Comparison of ENCODE assay signal across 17 cellular contexts in the genomic region with DNA sequence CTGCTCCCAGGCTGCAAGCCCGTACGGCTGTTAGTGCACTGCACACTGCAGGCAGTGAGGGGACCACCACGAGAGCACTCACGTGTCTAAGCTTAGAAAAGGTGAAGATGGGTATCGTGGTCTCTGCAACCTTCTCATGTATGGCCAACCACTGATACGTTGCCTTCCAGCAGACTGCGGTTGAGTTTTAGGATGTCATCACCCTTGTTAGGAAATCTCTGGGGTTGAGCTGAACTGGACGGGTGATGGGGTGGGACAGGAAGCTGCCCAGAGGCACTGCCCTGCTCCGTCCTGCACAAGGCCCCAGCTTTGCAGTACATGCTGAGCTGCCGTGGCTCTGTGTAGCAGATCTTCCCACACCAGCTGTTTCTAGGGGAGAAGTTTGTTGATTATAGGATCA. TPM values are rescaled to one million over a fixed set of nuclear protein-coding genes. Genes with fewer than 3 reads are reported as not detected.
DNase-seq lines count a peak whose midpoint lies in the region; ATAC-seq and TF ChIP-seq lines count a peak whose summit lies in the region.
"Had no signal": no experiment of that assay in that cellular context is flagged by ENCODE, and none has a peak within 500 bp of the region (broad histone marks: within the 10 kb centered on the region; RNA-seq: fewer than 3 reads in every experiment).

No MANE protein-coding gene starts in this region.

- no peak for ATAC-seq in CD8-positive, alpha-beta T cell
- ATAC-seq in naive thymus-derived CD4-positive, alpha-beta T cell, result peak; percentile 75
- ATAC-seq in SK-N-SH treated with all-trans-retinoic acid at 6 μM for 48 hours (no peak), GM21526 (IDR thresholded peaks at IDR 0.05; ENCODE audit: low FRiP score, unreplicated experiment) (no peak)
- ATAC-seq: T-helper 17 cell had no signal

- H3K27me3 Mint-ChIP-seq in CD8-positive, alpha-beta T cell (ENCODE audit: low read depth), result no peaks in the 10 kb centered on the region
- H3K27me3 Mint-ChIP-seq in naive thymus-derived CD4-positive, alpha-beta T cell, result no peaks in the 10 kb centered on the region
- H3K27me3 Mint-ChIP-seq: activated naive CD4-positive, alpha-beta T cell treated with anti-CD3 and anti-CD28 coated beads, Interleukin-2, amount 50 U/mL, for 24 hours; T-helper 17 cell had no signal

- TF ChIP-seq CTCF in CD8-positive, alpha-beta T cell (IDR thresholded peaks at IDR 0.05), result no peak

- H3K36me3 Mint-ChIP-seq in CD8-positive, alpha-beta T cell, result peaks cover 27% of the 10 kb centered on the region
- H3K36me3 Mint-ChIP-seq in naive thymus-derived CD4-positive, alpha-beta T cell, result peaks cover 5 to 22% (median 20%) of the 10 kb centered on the region in 5 donors

- intact Hi-C loops in CD8-positive, alpha-beta T cell (cut with DNase I, micrococcal nuclease), result no loop called here
- intact Hi-C loops in naive thymus-derived CD4-positive, alpha-beta T cell (cut with micrococcal nuclease), result no loop called here

- H3K4me3 Mint-ChIP-seq in CD8-positive, alpha-beta T cell, result peak overlapping the region; percentile 8
- H3K4me3 Mint-ChIP-seq in naive thymus-derived CD4-positive, alpha-beta T cell, result no peak overlapping the region
- H3K4me3 Mint-ChIP-seq: activated naive CD4-positive, alpha-beta T cell treated with anti-CD3 and anti-CD28 coated beads, Interleukin-2, amount 50 U/mL, for 24 hours; T-helper 17 cell had no signal

- H3K27ac ChIP-seq in CD8-positive, alpha-beta T cell (ENCODE audit: low read depth, low read length), result no peak overlapping the region
- H3K27ac ChIP-seq in naive thymus-derived CD4-positive, alpha-beta T cell (ENCODE audit: low read depth, low read length), result no peak overlapping the region
- H3K27ac ChIP-seq: Peyer's patch had no signal

- H3K4me3 ChIP-seq in CD8-positive, alpha-beta T cell (ENCODE audit: low read depth, low read length), result no peak overlapping the region
- H3K4me3 ChIP-seq in naive thymus-derived CD4-positive, alpha-beta T cell (ENCODE audit: low read length), result no peak overlapping the region
- H3K4me3 ChIP-seq: Peyer's patch had no signal

- H3K9me3 Mint-ChIP-seq in CD8-positive, alpha-beta T cell, result no peaks in the 10 kb centered on the region
- H3K9me3 Mint-ChIP-seq in naive thymus-derived CD4-positive, alpha-beta T cell, result peaks cover 0 to 6% (median 0%) of the 10 kb centered on the region in 11 donors
- H3K9me3 Mint-ChIP-seq: activated naive CD4-positive, alpha-beta T cell treated with anti-CD3 and anti-CD28 coated beads, Interleukin-2, amount 50 U/mL, for 24 hours had no signal

- peaks cover 69% of the 10 kb centered on the region for H3K4me1 ChIP-seq in CD8-positive, alpha-beta T cell (ENCODE audit: insufficient read depth, low read length)
- peaks cover 31 to 41% of the 10 kb centered on the region in 2 donors for H3K4me1 ChIP-seq in naive thymus-derived CD4-positive, alpha-beta T cell (ENCODE audit: control insufficient read depth in 2 of 2, insufficient read depth in 2 of 2, low read length in 2 of 2)
- H3K4me1 ChIP-seq: BE2C, Peyer's patch had no signal

- no peaks in the 10 kb centered on the region for H3K36me3 ChIP-seq in CD8-positive, alpha-beta T cell (ENCODE audit: insufficient read depth, low read length)
- peaks cover 0 to 13% (median 0%) of the 10 kb centered on the region in 3 experiments for H3K36me3 ChIP-seq in naive thymus-derived CD4-positive, alpha-beta T cell (ENCODE audit: control insufficient read depth in 2 of 3, insufficient read depth in 3 of 3, low read length in 3 of 3)
- H3K36me3 ChIP-seq: BE2C had no signal

- no peak for DNase-seq in CD8-positive, alpha-beta T cell
- DNase-seq in Kasumi-1 (lab: John Stamatoyannopoulos, UW), result peak; percentile 72 to 88
- peak; percentile 75 for DNase-seq in amniotic epithelial cell (ENCODE audit: low read depth)
- no peak for DNase-seq in naive thymus-derived CD4-positive, alpha-beta T cell
- no peak for DNase-seq in SW 1271 (lab: John Stamatoyannopoulos, UW)
- DNase-seq: activated CD4-positive, CD25-positive, alpha-beta regulatory T cell treated with anti-CD3 and anti-CD28 coated beads, Interleukin-2, amount 50 U/mL, for 72 hours; activated T-cell treated with anti-CD3 and anti-CD28 coated beads for 4 hours; BE2C; DMS79; effector memory CD4-positive, alpha-beta T cell; NCI-H526 treated with DMSO at 0.1 percent for 48 hours; Peyer's patch; stimulated activated CD4-positive, alpha-beta T cell treated with anti-CD3 and anti-CD28 coated beads, Interleukin-2, amount 100 ng/mL, for 24 hours; T-helper 17 cell had no signal

- CTCF ChIA-PET in CD8-positive, alpha-beta T cell (lab: Charles Lee), result interaction anchor here (1.1 to 3.7 kb wide), 6 partner anchors 12 to 191 kb away, joined by 3 to 34 read pairs (median 12); no protein-coding TSS in a partner anchor
- CTCF ChIA-PET in naive thymus-derived CD4-positive, alpha-beta T cell (lab: Charles Lee), result interaction anchor here (1.7 to 4.2 kb wide), 2 partner anchors 11 to 23 kb away, joined by 6 to 25 read pairs; no protein-coding TSS in a partner anchor

- POLR2A ChIA-PET in CD8-positive, alpha-beta T cell (lab: Charles Lee), result interaction anchor here (0.6 to 1.2 kb wide), 2 partner anchors 13 to 18 kb away, joined by 3 read pairs; no protein-coding TSS in a partner anchor
- POLR2A ChIA-PET in naive thymus-derived CD4-positive, alpha-beta T cell (lab: Charles Lee), result interaction anchor here (0.6 to 0.8 kb wide), 2 partner anchors 96 to 1179 kb away, joined by 3 to 4 read pairs; no protein-coding TSS in a partner anchor

- H3K27ac Mint-ChIP-seq in CD8-positive, alpha-beta T cell, result peak overlapping the region; percentile 85
- H3K27ac Mint-ChIP-seq in naive thymus-derived CD4-positive, alpha-beta T cell, result peak overlapping the region in 6 of 9 donors; percentile 29 to 72 (median 63)
- H3K27ac Mint-ChIP-seq: activated naive CD4-positive, alpha-beta T cell treated with anti-CD3 and anti-CD28 coated beads, Interleukin-2, amount 50 U/mL, for 24 hours; T-helper 17 cell had no signal

- H3K27me3 ChIP-seq in CD8-positive, alpha-beta T cell (ENCODE audit: insufficient read depth, low read length), result no peaks in the 10 kb centered on the region
- no peaks in the 10 kb centered on the region for H3K27me3 ChIP-seq in naive thymus-derived CD4-positive, alpha-beta T cell (ENCODE audit: control insufficient read depth in 2 of 2, insufficient read depth in 2 of 2, low read length in 2 of 2)
- H3K27me3 ChIP-seq: BE2C, Peyer's patch had no signal

- H3K4me1 Mint-ChIP-seq in CD8-positive, alpha-beta T cell (ENCODE audit: low read depth), result peaks cover 32% of the 10 kb centered on the region
- H3K4me1 Mint-ChIP-seq in naive thymus-derived CD4-positive, alpha-beta T cell, result peaks cover 3 to 29% (median 26%) of the 10 kb centered on the region in 7 donors

- no peaks in the 10 kb centered on the region for H3K9me3 ChIP-seq in CD8-positive, alpha-beta T cell (ENCODE audit: low read length)
- no peaks in the 10 kb centered on the region for H3K9me3 ChIP-seq in naive thymus-derived CD4-positive, alpha-beta T cell (ENCODE audit: control insufficient read depth in 2 of 3, low read length in 3 of 3)
- H3K9me3 ChIP-seq: Peyer's patch had no signal

TF ChIP-seq in SK-N-SH treated with all-trans-retinoic acid at 6 μM for 48 hours, 23 proteins besides CTCF, POLR2A, EP300 and RAD21:
- no peak for TF ChIP-seq ZNF8 (CRISPR knock-in tag; IDR thresholded peaks at IDR 0.05)
- TF ChIP-seq OSR1 (CRISPR knock-in tag; IDR thresholded peaks at IDR 0.05), result no peak
- TF ChIP-seq ESRRG (CRISPR knock-in tag; IDR thresholded peaks at IDR 0.05), result no peak
- TF ChIP-seq ZC3H10 (CRISPR knock-in tag; IDR thresholded peaks at IDR 0.05), result no peak
- no peak for TF ChIP-seq BACH2 (CRISPR knock-in tag; IDR thresholded peaks at IDR 0.05; ENCODE audit: borderline replicate concordance)
- TF ChIP-seq ISL1 (CRISPR knock-in tag; IDR thresholded peaks at IDR 0.05), result no peak
- TF ChIP-seq CSDC2 (CRISPR knock-in tag; IDR thresholded peaks at IDR 0.05), result no peak
- no peak for TF ChIP-seq ZFP3 (CRISPR knock-in tag; IDR thresholded peaks at IDR 0.05)
- TF ChIP-seq PPARA (CRISPR knock-in tag; IDR thresholded peaks at IDR 0.05; ENCODE audit: borderline replicate concordance), result no peak
- TF ChIP-seq, protein P1, sequence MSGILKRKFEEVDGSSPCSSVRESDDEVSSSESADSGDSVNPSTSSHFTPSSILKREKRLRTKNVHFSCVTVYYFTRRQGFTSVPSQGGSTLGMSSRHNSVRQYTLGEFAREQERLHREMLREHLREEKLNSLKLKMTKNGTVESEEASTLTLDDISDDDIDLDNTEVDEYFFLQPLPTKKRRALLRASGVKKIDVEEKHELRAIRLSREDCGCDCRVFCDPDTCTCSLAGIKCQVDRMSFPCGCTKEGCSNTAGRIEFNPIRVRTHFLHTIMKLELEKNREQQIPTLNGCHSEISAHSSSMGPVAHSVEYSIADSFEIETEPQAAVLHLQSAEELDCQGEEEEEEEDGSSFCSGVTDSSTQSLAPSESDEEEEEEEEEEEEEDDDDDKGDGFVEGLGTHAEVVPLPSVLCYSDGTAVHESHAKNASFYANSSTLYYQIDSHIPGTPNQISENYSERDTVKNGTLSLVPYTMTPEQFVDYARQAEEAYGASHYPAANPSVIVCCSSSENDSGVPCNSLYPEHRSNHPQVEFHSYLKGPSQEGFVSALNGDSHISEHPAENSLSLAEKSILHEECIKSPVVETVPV (CRISPR knock-in tag; IDR thresholded peaks at IDR 0.05), result no peak
- TF ChIP-seq GLIS3 (CRISPR knock-in tag; IDR thresholded peaks at IDR 0.05), result no peak
- no peak for TF ChIP-seq CREB5 (CRISPR knock-in tag; IDR thresholded peaks at IDR 0.05; ENCODE audit: low read depth)
- no peak for TF ChIP-seq RARB (CRISPR knock-in tag; IDR thresholded peaks at IDR 0.05)
- TF ChIP-seq ARNTL (CRISPR knock-in tag; IDR thresholded peaks at IDR 0.05; ENCODE audit: borderline replicate concordance, low read depth), result no peak

RNA-seq across cellular contexts. Expression of gene FAAP20, which starts 43.3 kb away (rescaled TPM):
- 10 to 100 TPM; 53.6 to 61.1 TPM for total RNA-seq in CD8-positive, alpha-beta T cell
- total RNA-seq in naive thymus-derived CD4-positive, alpha-beta T cell, result 10 to 100 TPM; 43.2 to 56.2 (median 48.8) TPM
- 10 to 100 TPM; 55.9 to 77.0 TPM for polyA plus RNA-seq in naive thymus-derived CD4-positive, alpha-beta T cell

Comparison
In these comparisons a context has a peak if more than half of its experiments do, and no peak if none do; other contexts are left out.
1. DNase-seq: peak in Kasumi-1 (2 of 2) and amniotic epithelial cell (single experiment); none in CD8-positive, alpha-beta T cell (0 of 7), naive thymus-derived CD4-positive, alpha-beta T cell (0 of 9) and SW 1271 (0 of 2).